In the genomic region with DNA sequence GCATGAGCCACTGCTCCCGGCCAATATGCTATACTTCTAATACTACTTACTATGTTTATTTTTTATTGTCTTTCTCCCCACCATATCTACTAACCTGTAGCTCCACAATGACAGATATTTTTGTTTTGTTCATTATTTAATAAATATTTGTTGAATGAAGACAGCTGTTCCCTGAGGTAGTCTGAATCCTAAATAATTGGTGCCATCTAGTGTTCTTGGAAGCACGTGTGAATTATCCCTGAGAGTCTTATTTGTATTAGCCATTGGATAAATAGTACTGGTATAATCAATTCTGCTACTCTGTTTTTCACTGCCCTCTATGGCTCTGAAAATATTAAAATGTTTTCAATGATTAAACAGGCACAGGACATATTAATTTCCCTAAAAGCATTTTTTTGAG, we compare ENCODE assay signal across 10 cellular contexts. TPM values are rescaled to one million over a fixed set of nuclear protein-coding genes. Genes with fewer than 3 reads are reported as not detected.
DNase-seq lines count a peak whose midpoint lies in the region; ATAC-seq, FAIRE-seq and TF ChIP-seq lines count a peak whose summit lies in the region.
"Had no signal": no experiment of that assay in that cellular context is flagged by ENCODE, and none has a peak within 500 bp of the region (broad histone marks: within the 10 kb centered on the region; RNA-seq: fewer than 3 reads in every experiment).

No MANE protein-coding gene starts in this region.

- no TSS peak for BruUV-seq in OCI-LY7 (replicated peaks; lab: Mats Ljungman, UMichigan)

- H3K4me2 ChIP-seq in OCI-LY7 (ENCODE audit: low read length), result no peak overlapping the region

- H2AFZ ChIP-seq in OCI-LY7 (ENCODE audit: low read length), result no peak overlapping the region

- no peaks in the 10 kb centered on the region for H4K20me1 ChIP-seq in OCI-LY7 (ENCODE audit: insufficient read depth, low read length)

- no peaks in the 10 kb centered on the region for H3K9me3 ChIP-seq in OCI-LY7 (ENCODE audit: low read length)

- CTCF ChIA-PET in OCI-LY7 (lab: Charles Lee; ENCODE audit: unreplicated experiment), result no interaction called here

- H3K4me1 ChIP-seq in OCI-LY7 (ENCODE audit: insufficient read depth, low read length, poor library complexity, severe bottlenecking), result peaks cover 18% of the 10 kb centered on the region

- H3K4me3 ChIP-seq in OCI-LY7 (ENCODE audit: low read depth, low read length, poor library complexity, severe bottlenecking) (no peak overlapping the region), fibroblast of mammary gland (ENCODE audit: control insufficient read depth, low read depth, low read length) (no peak overlapping the region), retinal pigment epithelial cell (ENCODE audit: low read length) (no peak overlapping the region)

- H3K9me2 ChIP-seq in OCI-LY7 (ENCODE audit: insufficient read depth, low read length), result no peaks in the 10 kb centered on the region

- peak; percentile 4 for DNase-seq in NCI-H2171 treated with DMSO at 0.1 percent for 48 hours (lab: John Stamatoyannopoulos, UW)
- DNase-seq in NCI-H2171 (lab: John Stamatoyannopoulos, UW), result no peak
- no peak for DNase-seq in OCI-LY7 (ENCODE audit: low spot score)
- DNase-seq in fibroblast of mammary gland (ENCODE audit: low read depth), result peak; percentile 51
- no peak for DNase-seq in retinal pigment epithelial cell (ENCODE audit: low read depth)
- DNase-seq in NCI-H1436 treated with DMSO at 0.1 percent for 48 hours (lab: John Stamatoyannopoulos, UW), result no peak
- DNase-seq in urothelium cell line (ENCODE audit: low spot score), result no peak
- DNase-seq: activated CD4-positive, alpha-beta memory T cell treated with anti-CD3 and anti-CD28 coated beads, Interleukin-2, amount 10 ng/mL, durations not matched to agents 7 days and 5 days; midbrain had no signal

- POLR2A ChIA-PET in OCI-LY7 (lab: Charles Lee), result interaction anchor here (0.8 to 1.2 kb wide), 5 partner anchors 8 to 48 kb away, joined by 3 to 6 read pairs (median 3); no protein-coding TSS in a partner anchor

- H3K36me3 ChIP-seq in OCI-LY7 (ENCODE audit: insufficient read depth, low read length), result no peaks in the 10 kb centered on the region

- no peak for ATAC-seq in GM21528 (IDR thresholded peaks at IDR 0.05; ENCODE audit: low FRiP score, unreplicated experiment)

- no peak for FAIRE-seq in urothelium cell line (lab: Jason Lieb, UNC)

- intact Hi-C loops in OCI-LY7 (cut with micrococcal nuclease; ENCODE audit: unreplicated experiment), result loop anchor here (10.0 kb wide), 1 partner anchor 207 kb away; no protein-coding TSS in a partner anchor

- H3K27ac ChIP-seq in OCI-LY7 (ENCODE audit: low read depth, low read length, poor library complexity, severe bottlenecking), result no peak overlapping the region

- TF ChIP-seq CTCF in OCI-LY7 (conservative IDR thresholded peaks at IDR 0.05; ENCODE audit: low read length) (peak; percentile 63), fibroblast of mammary gland (conservative IDR thresholded peaks at IDR 0.05; ENCODE audit: control insufficient read depth, insufficient read depth, low read depth, low read length) (peak; percentile 27), retinal pigment epithelial cell (conservative IDR thresholded peaks at IDR 0.05; ENCODE audit: low read depth, low read length) (peak; percentile 16)

- H3K79me2 ChIP-seq in OCI-LY7 (ENCODE audit: insufficient read depth, low read depth, low read length), result no peaks in the 10 kb centered on the region

RNA-seq across cellular contexts. Expression of gene APPL1, which starts 5.6 kb away (rescaled TPM):
- 43.3 and 45.9 TPM in 2 replicates for total RNA-seq in OCI-LY7 (2014; rRNA removed; shearing (Covaris generic))
- 51.1 and 54.5 TPM in 2 replicates for total RNA-seq in OCI-LY7 (2022)

RNA-seq across cellular contexts. Expression of gene HESX1, which starts 22.1 kb away (rescaled TPM):
- total RNA-seq in OCI-LY7 (2014; rRNA removed; shearing (Covaris generic)), result 6.9 and 10.1 TPM in 2 replicates
- total RNA-seq in OCI-LY7 (2022), result 4.7 and 6.0 TPM in 2 replicates

RNA-seq across cellular contexts. Expression of gene IL17RD, which starts 56.7 kb away (rescaled TPM):
- 0.06 TPM in 1 of 2 replicates, not detected in the other for total RNA-seq in OCI-LY7 (2014; rRNA removed; shearing (Covaris generic))
- total RNA-seq in OCI-LY7 (2022), result 0.35 and 0.36 TPM in 2 replicates

Comparison
In these comparisons a context has a peak if more than half of its experiments do, and no peak if none do; other contexts are left out.
1. DNase-seq: peak in NCI-H2171 treated with DMSO at 0.1 percent for 48 hours (single experiment) and fibroblast of mammary gland (single experiment); none in NCI-H2171 (single experiment), OCI-LY7 (single experiment), retinal pigment epithelial cell (single experiment), NCI-H1436 treated with DMSO at 0.1 percent for 48 hours (single experiment) and urothelium cell line (single experiment).
2. Peak in every context shown above with its lines, with median percentiles within 50 percentile points of each other: CTCF ChIP-seq.